ENCODE assay signal across 19 cellular contexts in the genomic region with DNA sequence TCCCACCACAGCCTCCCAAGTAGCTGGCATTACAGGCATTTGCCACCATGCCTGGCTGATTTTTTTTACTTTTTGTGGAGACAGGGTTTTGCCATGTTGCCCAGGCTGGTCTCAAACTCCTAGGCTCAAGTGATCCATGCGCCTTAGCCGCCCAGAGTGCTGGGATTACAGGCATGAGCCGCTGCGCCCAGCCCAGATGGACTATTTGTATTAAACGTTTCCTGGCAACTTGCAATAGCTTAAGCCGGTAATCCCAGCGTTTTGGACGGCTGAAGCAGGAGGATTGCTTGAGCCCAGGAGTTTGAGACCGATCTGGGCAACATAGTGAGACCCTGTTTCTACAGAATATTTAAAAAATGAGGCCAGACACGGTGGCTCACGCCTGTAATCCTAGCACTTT.
"Had no signal": no experiment of that assay in that cellular context is flagged by ENCODE, and none has a peak within 500 bp of the region (broad histone marks: within the 10 kb centered on the region; RNA-seq: fewer than 3 reads in every experiment).

No MANE protein-coding gene starts in this region.

- H3K27me3 Mint-ChIP-seq: activated naive CD8-positive, alpha-beta T cell; naive thymus-derived CD8-positive, alpha-beta T cell; stimulated activated naive B cell treated with anti-CD40 and anti-IgM and Interleukin-4, amounts not matched to agents 10 μg/mL and 1 μg/mL and 100 μg/mL, for 72 hours had no signal

- H3K27ac Mint-ChIP-seq: activated naive CD8-positive, alpha-beta T cell had no signal

- DNase-seq: activated CD4-positive, alpha-beta T cell treated with anti-CD3 and anti-CD28 coated beads for 48 hours; activated effector memory CD4-positive, alpha-beta T cell treated with anti-CD3 and anti-CD28 coated beads, Interleukin-2, amount 50 U/mL, for 16 hours; activated T-cell treated with anti-CD3 and anti-CD28 coated beads, Interleukin-2, amount 50 U/mL, for 1 hour; amniotic stem cell; colonic mucosa; esophagus squamous epithelium; foreskin fibroblast; hippocampal formation; kidney; left ventricle myocardium inferior; naive thymus-derived CD8-positive, alpha-beta T cell; retina; stimulated activated CD4-positive, alpha-beta T cell treated with anti-CD3 and anti-CD28 coated beads, Interleukin-2, amount 100 ng/mL, for 48 hours; stimulated activated naive B cell treated with anti-CD40 and anti-IgM and Interleukin-4, amounts not matched to agents 10 μg/mL and 1 μg/mL and 100 μg/mL, for 72 hours; T-helper 1 cell; uterus had no signal

- H3K27me3 ChIP-seq: colonic mucosa, esophagus squamous epithelium, tibial artery, uterus had no signal

- H3K9me3 ChIP-seq: colonic mucosa, esophagus squamous epithelium, left ventricle myocardium inferior, tibial artery, uterus had no signal

- H3K9me3 Mint-ChIP-seq: naive thymus-derived CD8-positive, alpha-beta T cell had no signal

- ATAC-seq: naive thymus-derived CD8-positive, alpha-beta T cell had no signal

- H3K4me3 Mint-ChIP-seq: activated naive CD8-positive, alpha-beta T cell; stimulated activated naive B cell treated with anti-CD40 and anti-IgM and Interleukin-4, amounts not matched to agents 10 μg/mL and 1 μg/mL and 100 μg/mL, for 72 hours had no signal

- H3K27ac ChIP-seq: colonic mucosa, esophagus squamous epithelium, left ventricle myocardium inferior, uterus, VCaP had no signal
